20 cellular contexts compared by ENCODE assay signal in the genomic region with DNA sequence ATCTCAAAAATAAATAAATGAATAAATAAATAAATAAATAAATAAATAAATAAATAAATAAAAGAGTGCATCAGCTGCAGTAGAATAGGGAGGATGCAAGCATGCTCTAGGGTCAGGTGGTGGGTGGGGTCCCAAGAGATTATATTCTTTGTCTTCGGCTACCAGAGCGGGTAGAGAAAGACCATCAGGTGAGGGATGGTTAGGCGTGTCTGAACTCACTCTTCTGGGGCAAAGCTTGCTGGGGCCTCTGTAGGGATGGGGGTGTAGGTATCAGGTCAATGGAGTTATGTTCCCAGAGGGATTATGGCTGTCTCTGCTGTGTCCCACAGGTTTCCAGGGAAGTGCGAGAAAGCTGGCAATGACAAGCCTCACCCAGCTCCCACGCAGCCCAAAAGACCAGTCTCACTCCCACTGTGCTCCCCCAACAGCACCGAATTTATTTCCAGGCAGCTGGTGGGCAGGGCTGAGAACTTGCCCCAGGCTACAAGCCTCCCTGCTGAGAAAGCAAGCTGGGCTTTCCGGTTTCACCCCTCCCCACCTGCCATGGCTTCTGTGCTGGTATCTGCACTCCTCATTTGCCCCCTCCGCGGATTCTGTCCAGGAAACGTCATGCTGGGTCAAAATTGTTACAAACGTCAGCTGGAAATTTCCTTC.
A peak's percentile ranks its signal among the peaks of the same experiment; 100 is the strongest.
DNase-seq lines count a peak whose midpoint lies in the region; ATAC-seq and TF ChIP-seq lines count a peak whose summit lies in the region.
"Had no signal": no experiment of that assay in that cellular context is flagged by ENCODE, and none has a peak within 500 bp of the region (broad histone marks: within the 10 kb centered on the region; RNA-seq: fewer than 3 reads in every experiment).

No MANE protein-coding gene starts in this region.

- H3K9me3 Mint-ChIP-seq in endodermal cell = peaks cover 32% of the 10 kb centered on the region

- H4K91ac ChIP-seq in neuronal stem cell (ENCODE audit: low read depth, low read length, poor library complexity) = no peak overlapping the region

- 52 to 79% methylated on average over 4 to 11 of the region's 11 CpGs for WGBS in endodermal cell (ENCODE audit: insufficient coverage in 1 of 2, insufficient read length in 1 of 2), 2 experiments
- WGBS in neuronal stem cell (ENCODE audit: extremely low coverage in 2 of 2, insufficient read length in 2 of 2, insufficient replicate concordance in 1 of 2), 2 donors = no CpG with 5 or more reads among the region's 11 CpGs
- 71 to 76% methylated on average over 11 of the region's 11 CpGs for WGBS in body of pancreas, 2 donors

- DNase-seq in DMS 273 treated with DMSO at 0.1 percent for 48 hours (lab: John Stamatoyannopoulos, UW) (peak; percentile 5), NCI-H748 (lab: John Stamatoyannopoulos, UW; ENCODE audit: unreplicated experiment) (peak; percentile 67), endodermal cell (peak; percentile 90), neuronal stem cell (ENCODE audit: low spot score) (no peak), breast epithelium (ENCODE audit: low spot score in 2 of 2) (no peak), body of pancreas (no peak)
- no peak for DNase-seq in stimulated activated CD4-positive, alpha-beta T cell treated with anti-CD3 and anti-CD28 coated beads, Interleukin-15, amount 100 ng/mL, for 24 hours
- DNase-seq: activated CD4-positive, alpha-beta T cell treated with anti-CD3 and anti-CD28 coated beads, Interleukin-2, amount 50 U/mL, for 48 hours; activated T-cell treated with anti-CD3 and anti-CD28 coated beads, Interleukin-2, amount 50 U/mL, for 4 hours; Calu3; dorsolateral prefrontal cortex; left lung; naive B cell; NCI-H1694; NCI-H524; Peyer's patch; SW 1271 had no signal

- H3K23ac ChIP-seq in neuronal stem cell (ENCODE audit: low read depth, low read length, poor library complexity) = no peak overlapping the region

- no peak overlapping the region for H2AK5ac ChIP-seq in neuronal stem cell (ENCODE audit: low read depth, low read length)

- no peak overlapping the region for H2BK15ac ChIP-seq in neuronal stem cell (ENCODE audit: low read length)

- H3K4ac ChIP-seq in neuronal stem cell (ENCODE audit: low read length) = no peak overlapping the region

- no peak overlapping the region for H3K4me2 ChIP-seq in neuronal stem cell (ENCODE audit: insufficient read depth, low read length, poor library complexity, severe bottlenecking)

- no peak overlapping the region for H2BK12ac ChIP-seq in neuronal stem cell (ENCODE audit: low read length)

- TF ChIP-seq CTCF in endodermal cell (conservative IDR thresholded peaks at IDR 0.05) (no peak), breast epithelium (IDR thresholded peaks at IDR 0.05) (no peak), body of pancreas (IDR thresholded peaks at IDR 0.05) (no peak)

- H3K9me3 ChIP-seq in endodermal cell (ENCODE audit: control insufficient read depth, low read length) = peaks cover 23% of the 10 kb centered on the region
- H3K9me3 ChIP-seq in neuronal stem cell (replicated peaks in 1 of 2; ENCODE audit: control insufficient read depth in 2 of 2, insufficient read depth in 1 of 2, low read depth in 1 of 2, low read length in 2 of 2) = peaks cover 6 to 17% of the 10 kb centered on the region in 2 donors
- peaks cover 0 to 7% of the 10 kb centered on the region in 2 donors for H3K9me3 ChIP-seq in breast epithelium
- H3K9me3 ChIP-seq in body of pancreas = peaks cover 0 to 6% (median 0%) of the 10 kb centered on the region in 3 donors
- H3K9me3 ChIP-seq: Peyer's patch had no signal

- H3K9ac ChIP-seq in endodermal cell (ENCODE audit: extremely low read depth, low read length, poor library complexity, severe bottlenecking) (no peak overlapping the region), neuronal stem cell (ENCODE audit: low read depth, low read length, poor library complexity) (no peak overlapping the region)

- peak overlapping the region; percentile 7 for H3K18ac ChIP-seq in neuronal stem cell (ENCODE audit: low read length)

- H3K14ac ChIP-seq in neuronal stem cell (ENCODE audit: low read length) = no peak overlapping the region

- H3K27me3 ChIP-seq in endodermal cell (ENCODE audit: control insufficient read depth, insufficient read depth, low read length, poor library complexity, severe bottlenecking) (no peaks in the 10 kb centered on the region), neuronal stem cell (ENCODE audit: control insufficient read depth in 3 of 3, insufficient read depth in 3 of 3, low read depth in 1 of 3, low read length in 3 of 3) (no peaks in the 10 kb centered on the region), breast epithelium (no peaks in the 10 kb centered on the region), body of pancreas (no peaks in the 10 kb centered on the region)
- H3K27me3 ChIP-seq: dorsolateral prefrontal cortex, left lung, Peyer's patch had no signal

- peak overlapping the region; percentile 73 for H3K27ac Mint-ChIP-seq in endodermal cell
- H3K27ac Mint-ChIP-seq: naive B cell had no signal

- H3K27me3 Mint-ChIP-seq in endodermal cell (ENCODE audit: insufficient read depth) = peaks cover 3% of the 10 kb centered on the region
- H3K27me3 Mint-ChIP-seq: naive B cell had no signal

- H2AFZ ChIP-seq in neuronal stem cell (ENCODE audit: low read length) = peak overlapping the region; percentile 59

- ATAC-seq in GM21526 (IDR thresholded peaks at IDR 0.05; ENCODE audit: low FRiP score, unreplicated experiment) = no peak
- no peak for ATAC-seq in body of pancreas
- ATAC-seq: activated naive CD4-positive, alpha-beta T cell treated with anti-CD3 and anti-CD28 coated beads, Interleukin-2, amount 50 U/mL, for 72 hours; activated T-cell treated with anti-CD3 and anti-CD28 coated beads, Interleukin-2, amount 50 U/mL, for 4 hours; left lung had no signal

- H3K36me3 ChIP-seq in endodermal cell (ENCODE audit: control insufficient read depth, insufficient read depth, low read length) (no peaks in the 10 kb centered on the region), neuronal stem cell (replicated peaks in 1 of 2; ENCODE audit: control insufficient read depth in 2 of 2, insufficient read depth in 2 of 2, low read length in 2 of 2) (no peaks in the 10 kb centered on the region), breast epithelium (no peaks in the 10 kb centered on the region), body of pancreas (replicated peaks in 1 of 2; ENCODE audit: insufficient read depth in 1 of 2, low read depth in 2 of 2) (no peaks in the 10 kb centered on the region)
- H3K36me3 ChIP-seq: HAP-1, left lung, Peyer's patch had no signal

- no peak overlapping the region for H2BK5ac ChIP-seq in neuronal stem cell (ENCODE audit: low read length)

- peak overlapping the region; percentile 24 for H3K4me3 Mint-ChIP-seq in endodermal cell
- H3K4me3 Mint-ChIP-seq: activated T-cell treated with anti-CD3 and anti-CD28 coated beads, Interleukin-2, amount 50 U/mL, for 4 hours had no signal

- H3K4me1 ChIP-seq in endodermal cell (ENCODE audit: control insufficient read depth, insufficient read depth, low read length) (no peaks in the 10 kb centered on the region), neuronal stem cell (ENCODE audit: control insufficient read depth in 2 of 2, insufficient read depth in 1 of 2, low read depth in 1 of 2, low read length in 2 of 2) (peaks cover 0 to 1% of the 10 kb centered on the region in 2 donors), breast epithelium (no peaks in the 10 kb centered on the region), body of pancreas (no peaks in the 10 kb centered on the region)
- H3K4me1 ChIP-seq: HAP-1, left lung, Peyer's patch had no signal

- H4K8ac ChIP-seq in neuronal stem cell (ENCODE audit: low read depth, low read length) = no peak overlapping the region

- H3K4me3 ChIP-seq in endodermal cell (ENCODE audit: low read length) (no peak overlapping the region), neuronal stem cell (ENCODE audit: low read length in 2 of 2) (no peak overlapping the region), breast epithelium (no peak overlapping the region), body of pancreas (no peak overlapping the region)
- H3K4me3 ChIP-seq: dorsolateral prefrontal cortex, HAP-1, left lung, Peyer's patch had no signal

- H3K4me1 Mint-ChIP-seq in endodermal cell = peaks cover 26% of the 10 kb centered on the region
- H3K4me1 Mint-ChIP-seq: naive B cell had no signal

- H3K27ac ChIP-seq in endodermal cell (ENCODE audit: low read depth, low read length) (no peak overlapping the region), neuronal stem cell (replicated peaks; ENCODE audit: low read length) (no peak overlapping the region), breast epithelium (no peak overlapping the region), body of pancreas (no peak overlapping the region)
- H3K27ac ChIP-seq: dorsolateral prefrontal cortex, left lung, Peyer's patch had no signal

- H3K36me3 Mint-ChIP-seq in endodermal cell (ENCODE audit: low read depth) = peaks cover 11% of the 10 kb centered on the region
- H3K36me3 Mint-ChIP-seq: naive B cell had no signal

- no peak for TF ChIP-seq POLR2A in breast epithelium (IDR thresholded peaks at IDR 0.05)
- no peak for TF ChIP-seq POLR2A in body of pancreas (IDR thresholded peaks at IDR 0.05)

- intact Hi-C loops in breast epithelium (cut with DNase I; ENCODE audit: low total_unique reads) = no loop called here
- intact Hi-C loops in body of pancreas (cut with DNase I) = no loop called here

- H2BK120ac ChIP-seq in neuronal stem cell (ENCODE audit: low read depth, low read length) = no peak overlapping the region

- no peaks in the 10 kb centered on the region for H3K79me1 ChIP-seq in neuronal stem cell (ENCODE audit: low read depth, low read length)

Comparison
In these comparisons a context has a peak if more than half of its experiments do, and no peak if none do; other contexts are left out.
1. DNase-seq: peak in DMS 273 treated with DMSO at 0.1 percent for 48 hours (single experiment), NCI-H748 (single experiment) and endodermal cell (single experiment); none in neuronal stem cell (single experiment), stimulated activated CD4-positive, alpha-beta T cell treated with anti-CD3 and anti-CD28 coated beads, Interleukin-15, amount 100 ng/mL, for 24 hours (single experiment), breast epithelium (0 of 2) and body of pancreas (0 of 4).